28 cellular contexts compared by ENCODE assay signal in genomic region chr2:48888096-48888495, GRCh38.
"Had no signal": no experiment of that assay in that cellular context is flagged by ENCODE, and none has a peak within 500 bp of the region (broad histone marks: within the 10 kb centered on the region; RNA-seq: fewer than 3 reads in every experiment).

No MANE protein-coding gene starts in this region.

- ATAC-seq: activated naive CD8-positive, alpha-beta T cell treated with anti-CD3 and anti-CD28 coated beads, Interleukin-2, amount 50 U/mL, for 24 hours had no signal

- H3K4me3 ChIP-seq: PC-9 had no signal

- H3K27me3 Mint-ChIP-seq: activated naive CD4-positive, alpha-beta T cell treated with anti-CD3 and anti-CD28 coated beads, Interleukin-2, amount 10 ng/mL, durations not matched to agents 7 days and 5 days; activated naive CD8-positive, alpha-beta T cell had no signal

- H2AFZ ChIP-seq: PC-9 had no signal

- H3K27ac ChIP-seq: PC-9 had no signal

- H3K4me3 Mint-ChIP-seq: activated CD4-positive, alpha-beta memory T cell treated with anti-CD3 and anti-CD28 coated beads for 36 hours; activated naive CD4-positive, alpha-beta T cell treated with anti-CD3 and anti-CD28 coated beads, Interleukin-2, amount 10 ng/mL, durations not matched to agents 7 days and 5 days; activated naive CD8-positive, alpha-beta T cell; activated naive CD8-positive, alpha-beta T cell treated with anti-CD3 and anti-CD28 coated beads, Interleukin-2, amount 50 U/mL, for 24 hours; brain had no signal

- H3K27ac Mint-ChIP-seq: activated CD4-positive, alpha-beta memory T cell treated with anti-CD3 and anti-CD28 coated beads for 36 hours; activated naive CD4-positive, alpha-beta T cell treated with anti-CD3 and anti-CD28 coated beads, Interleukin-2, amount 10 ng/mL, durations not matched to agents 7 days and 5 days; activated naive CD8-positive, alpha-beta T cell; activated naive CD8-positive, alpha-beta T cell treated with anti-CD3 and anti-CD28 coated beads, Interleukin-2, amount 50 U/mL, for 24 hours; brain had no signal

- H3K4me1 Mint-ChIP-seq: activated naive CD4-positive, alpha-beta T cell treated with anti-CD3 and anti-CD28 coated beads, Interleukin-2, amount 10 ng/mL, durations not matched to agents 7 days and 5 days; activated naive CD8-positive, alpha-beta T cell treated with anti-CD3 and anti-CD28 coated beads, Interleukin-2, amount 50 U/mL, for 24 hours; brain had no signal

- H3K4me2 ChIP-seq: PC-9 had no signal

- H3K36me3 Mint-ChIP-seq: activated CD4-positive, alpha-beta memory T cell treated with anti-CD3 and anti-CD28 coated beads for 36 hours; activated naive CD4-positive, alpha-beta T cell treated with anti-CD3 and anti-CD28 coated beads, Interleukin-2, amount 10 ng/mL, durations not matched to agents 7 days and 5 days; activated naive CD8-positive, alpha-beta T cell; brain had no signal

- H3K9me3 Mint-ChIP-seq: activated CD4-positive, alpha-beta memory T cell treated with anti-CD3 and anti-CD28 coated beads for 36 hours; activated naive CD4-positive, alpha-beta T cell treated with anti-CD3 and anti-CD28 coated beads, Interleukin-2, amount 10 ng/mL, durations not matched to agents 7 days and 5 days had no signal

- DNase-seq: activated CD4-positive, alpha-beta memory T cell treated with anti-CD3 and anti-CD28 coated beads for 36 hours; activated CD4-positive, alpha-beta T cell treated with anti-CD3 and anti-CD28 coated beads for 4 hours; activated CD4-positive, alpha-beta T cell treated with anti-CD3 and anti-CD28 coated beads, Interleukin-2, amount 50 U/mL, for 1 hour; activated CD4-positive, CD25-positive, alpha-beta regulatory T cell treated with anti-CD3 and anti-CD28 coated beads, Interleukin-2, amount 50 U/mL, for 72 hours; activated CD8-positive, alpha-beta memory T cell treated with anti-CD3 and anti-CD28 coated beads, Interleukin-2, amount 50 U/mL, for 4 hours; activated effector memory CD4-positive, alpha-beta T cell treated with Interleukin-2 at 50 U/mL for 16 hours; activated naive CD4-positive, alpha-beta T cell treated with anti-CD3 and anti-CD28 coated beads, Interleukin-2, amount 10 ng/mL, durations not matched to agents 7 days and 5 days; activated naive CD8-positive, alpha-beta T cell treated with anti-CD3 and anti-CD28 coated beads, Interleukin-2, amount 50 U/mL, for 24 hours; activated T-cell treated with anti-CD3 and anti-CD28 coated beads for 4 hours; activated T-cell treated with anti-CD3 and anti-CD28 coated beads, Interleukin-2, amount 50 U/mL, for 48 hours; anterior cingulate cortex; central memory CD4-positive, alpha-beta T cell; NCI-H1092 treated with DMSO at 0.1 percent for 48 hours; NCI-H1417; NCI-H146; NCI-H187; NCI-H2029 treated with DMSO at 0.1 percent for 48 hours; NCI-H2107; NCI-H2171; NCI-H510A; NCI-H526; NCI-H748 treated with DMSO at 0.1 percent for 48 hours; NK-92 treated with Interleukin-12 subunit alpha and Interleukin-12 subunit beta, amount 100 ng/mL, for 24 hours; PC-9; Right ventricle myocardium superior; T1000 had no signal
